ENCODE assay signal across 33 cellular contexts in genomic region chr2:138221358-138221757, GRCh38.
DNase-seq lines count a peak whose midpoint lies in the region; ATAC-seq, FAIRE-seq and TF ChIP-seq lines count a peak whose summit lies in the region.
"Had no signal": no experiment of that assay in that cellular context is flagged by ENCODE, and none has a peak within 500 bp of the region (broad histone marks: within the 10 kb centered on the region; RNA-seq: fewer than 3 reads in every experiment).

No MANE protein-coding gene starts in this region.

- H3K36me3 ChIP-seq in HepG2 (replicated peaks in 1 of 2; ENCODE audit: control insufficient read depth in 1 of 2, insufficient read depth in 2 of 2, low read length in 2 of 2), result no peaks in the 10 kb centered on the region
- no peaks in the 10 kb centered on the region for H3K36me3 ChIP-seq in right lobe of liver
- H3K36me3 ChIP-seq: BE2C; BLaER1; BLaER1 treated with 17β-estradiol and CSF1 and Interleukin-3, amounts not matched to agents 10 nM and 100 nM had no signal

- TF ChIP-seq POLR2A in HepG2 (IDR thresholded peaks at IDR 0.05; ENCODE audit: insufficient read depth in 1 of 2, low read depth in 2 of 2, low read length in 2 of 2) (no peak), right lobe of liver (IDR thresholded peaks at IDR 0.05) (no peak)

- H3K9ac ChIP-seq in HepG2 (ENCODE audit: insufficient read depth, low read depth, low read length), result no peak overlapping the region
- H3K9ac ChIP-seq: BLaER1; BLaER1 treated with 17β-estradiol and CSF1 and Interleukin-3, amounts not matched to agents 10 nM and 100 nM had no signal

- intact Hi-C loops in HepG2 (cut with micrococcal nuclease; ENCODE audit: unreplicated experiment), result loop anchor here (2.0 kb wide), 1 partner anchor 31 kb away; no protein-coding TSS in a partner anchor
- intact Hi-C loops in right lobe of liver (cut with DNase I), result no loop called here
- intact Hi-C loops in activated CD8-positive, alpha-beta T cell treated with anti-CD3 and anti-CD28 coated beads for 36 hours (cut with micrococcal nuclease), result no loop called here

- H3K4me2 ChIP-seq in HepG2 (ENCODE audit: low read depth, low read length), result no peak overlapping the region
- H3K4me2 ChIP-seq: A549; BLaER1; BLaER1 treated with 17β-estradiol and CSF1 and Interleukin-3, amounts not matched to agents 10 nM and 100 nM had no signal

- no peak overlapping the region for H3K4me3 ChIP-seq in HepG2 (replicated peaks in 1 of 3; ENCODE audit: insufficient read depth in 1 of 3, low read depth in 2 of 3, low read length in 3 of 3)
- no peak overlapping the region for H3K4me3 ChIP-seq in right lobe of liver
- H3K4me3 ChIP-seq: A549; BLaER1; BLaER1 treated with 17β-estradiol and CSF1 and Interleukin-3, amounts not matched to agents 10 nM and 100 nM had no signal

- WGBS in HepG2 (ENCODE audit: low lambda C conversion rate), result 34% methylated on average over 4 of the region's 4 CpGs
- WGBS in right lobe of liver (ENCODE audit: insufficient coverage, low coverage, low lambda C conversion rate, missing lambda C conversion rate), result 95% methylated on average over 4 of the region's 4 CpGs

- H3K4me3 Mint-ChIP-seq in activated CD8-positive, alpha-beta T cell treated with anti-CD3 and anti-CD28 coated beads for 36 hours, result no peak overlapping the region
- H3K4me3 Mint-ChIP-seq: B cell; CD14-positive monocyte; CD4-positive, alpha-beta memory T cell; CD4-positive, alpha-beta T cell; CD4-positive, CD25-positive, alpha-beta regulatory T cell; CD8-positive, alpha-beta memory T cell; CD8-positive, alpha-beta T cell had no signal

- peaks cover 3% of the 10 kb centered on the region for H3K9me3 Mint-ChIP-seq in activated CD8-positive, alpha-beta T cell treated with anti-CD3 and anti-CD28 coated beads for 36 hours

- ATAC-seq in HepG2 (peak; percentile 69), right lobe of liver (no peak)
- no peak for ATAC-seq in activated CD8-positive, alpha-beta T cell treated with anti-CD3 and anti-CD28 coated beads for 36 hours
- ATAC-seq: A549; CD8-positive, alpha-beta T cell had no signal

- POLR2A ChIA-PET in HepG2 (lab: Yijun Ruan, JAX), result interaction anchor here (1.0 kb wide), 1 partner anchor 54 kb away, joined by 3 read pairs; no protein-coding TSS in a partner anchor
- POLR2A ChIA-PET in activated CD8-positive, alpha-beta T cell treated with anti-CD3 and anti-CD28 coated beads for 36 hours (lab: Charles Lee), result no interaction called here

- FAIRE-seq in HepG2 (lab: Jason Lieb, UNC), result no peak
- FAIRE-seq in urothelium cell line (lab: Jason Lieb, UNC), result peak; percentile 27
- FAIRE-seq: A204.1, A549, D721Med had no signal

- TF ChIP-seq CTCF in HepG2 (CRISPR knock-in tag; IDR thresholded peaks at IDR 0.05), result no peak
- TF ChIP-seq CTCF in right lobe of liver (IDR thresholded peaks at IDR 0.05), result no peak
- no peak for TF ChIP-seq CTCF in activated CD8-positive, alpha-beta T cell treated with anti-CD3 and anti-CD28 coated beads for 36 hours (IDR thresholded peaks at IDR 0.05)

- no TSS peak for BruUV-seq in HepG2 (replicated peaks; lab: Mats Ljungman, UMichigan)

- H3K4me1 ChIP-seq in HepG2 (ENCODE audit: insufficient read depth, low read length) (peaks cover 28% of the 10 kb centered on the region), right lobe of liver (no peaks in the 10 kb centered on the region)
- H3K4me1 ChIP-seq: BE2C; BLaER1; BLaER1 treated with 17β-estradiol and CSF1 and Interleukin-3, amounts not matched to agents 10 nM and 100 nM; Caco-2 had no signal

- no peaks in the 10 kb centered on the region for H3K27me3 ChIP-seq in HepG2 (ENCODE audit: control insufficient read depth in 1 of 2, insufficient read depth in 2 of 2, low read length in 2 of 2)
- H3K27me3 ChIP-seq in right lobe of liver, result no peaks in the 10 kb centered on the region
- H3K27me3 ChIP-seq: BE2C; BLaER1; BLaER1 treated with 17β-estradiol and CSF1 and Interleukin-3, amounts not matched to agents 10 nM and 100 nM had no signal

- H3K9me3 ChIP-seq in HepG2 (ENCODE audit: low read length) (no peaks in the 10 kb centered on the region), right lobe of liver (no peaks in the 10 kb centered on the region)
- H3K9me3 ChIP-seq: A549; BE2C; BLaER1; BLaER1 treated with 17β-estradiol and CSF1 and Interleukin-3, amounts not matched to agents 10 nM and 100 nM; Caco-2 had no signal

- H3K36me3 Mint-ChIP-seq in activated CD8-positive, alpha-beta T cell treated with anti-CD3 and anti-CD28 coated beads for 36 hours (ENCODE audit: low read depth), result no peaks in the 10 kb centered on the region
- H3K36me3 Mint-ChIP-seq: CD14-positive monocyte; CD4-positive, alpha-beta memory T cell; CD4-positive, CD25-positive, alpha-beta regulatory T cell; CD8-positive, alpha-beta memory T cell; CD8-positive, alpha-beta T cell had no signal

- DNase-seq in HepG2 (ENCODE audit: low spot score) (peak; percentile 45), right lobe of liver (no peak), urothelium cell line (ENCODE audit: low spot score) (no peak)
- DNase-seq in activated CD8-positive, alpha-beta T cell treated with anti-CD3 and anti-CD28 coated beads for 36 hours, result no peak
- DNase-seq: 8988T; ACHN; AML-193; BE2C; C1 segment of cervical spinal cord; Caco-2; Calu3; CD4-positive, alpha-beta memory T cell; CD4-positive, alpha-beta T cell; CD4-positive, CD25-positive, alpha-beta regulatory T cell; CD8-positive, alpha-beta memory T cell; CD8-positive, alpha-beta T cell; COR-L47; DMS 273 treated with DMSO at 0.1 percent for 48 hours; DMS153; DMS53; DMS79; DMS79 treated with DMSO at 0.1 percent for 48 hours; DND-41; EL had no signal

- in situ Hi-C loops in HepG2 (cut with HindIII; ENCODE audit: extremely low pct_ligation_motif_present, low pct_unique_long_range_greater_than_20kb), result no loop called here

- H3K27ac ChIP-seq in HepG2 (ENCODE audit: extremely low read length, insufficient read depth, low read length), result no peak overlapping the region
- no peak overlapping the region for H3K27ac ChIP-seq in right lobe of liver
- H3K27ac ChIP-seq: 22Rv1; A549; BLaER1; BLaER1 treated with 17β-estradiol and CSF1 and Interleukin-3, amounts not matched to agents 10 nM and 100 nM; C4-2B had no signal

- TF ChIP-seq EP300 in HepG2 (IDR thresholded peaks at IDR 0.05; ENCODE audit: low read depth in 2 of 2, low read length in 2 of 2) (peak in 1 of 2 experiments; percentile 39; a peak in 1 of 4 replicates), HepG2 (CRISPR knock-in tag; IDR thresholded peaks at IDR 0.05; ENCODE audit: borderline replicate concordance) (no peak)

- CTCF ChIA-PET in HepG2 (lab: Yijun Ruan, JAX; ENCODE audit: low intra/inter-chr PET ratio, low total read pairs), result no interaction called here
- CTCF ChIA-PET in activated CD8-positive, alpha-beta T cell treated with anti-CD3 and anti-CD28 coated beads for 36 hours (lab: Charles Lee), result no interaction called here

- no peak overlapping the region for H2AFZ ChIP-seq in HepG2 (ENCODE audit: low read length)

- no peaks in the 10 kb centered on the region for H3K4me1 Mint-ChIP-seq in activated CD8-positive, alpha-beta T cell treated with anti-CD3 and anti-CD28 coated beads for 36 hours (ENCODE audit: low read depth)
- H3K4me1 Mint-ChIP-seq: B cell; CD14-positive monocyte; CD4-positive, alpha-beta memory T cell; CD4-positive, CD25-positive, alpha-beta regulatory T cell; CD8-positive, alpha-beta memory T cell had no signal

- no peaks in the 10 kb centered on the region for H3K27me3 Mint-ChIP-seq in activated CD8-positive, alpha-beta T cell treated with anti-CD3 and anti-CD28 coated beads for 36 hours
- H3K27me3 Mint-ChIP-seq: B cell; CD4-positive, alpha-beta memory T cell; CD4-positive, alpha-beta T cell; CD4-positive, CD25-positive, alpha-beta regulatory T cell; CD8-positive, alpha-beta memory T cell had no signal

- no peak for TF ChIP-seq RAD21 in HepG2 (CRISPR knock-in tag; IDR thresholded peaks at IDR 0.05)

- H4K20me1 ChIP-seq in HepG2 (ENCODE audit: insufficient read depth, low read length), result no peaks in the 10 kb centered on the region
- H4K20me1 ChIP-seq: BLaER1; BLaER1 treated with 17β-estradiol and CSF1 and Interleukin-3, amounts not matched to agents 10 nM and 100 nM had no signal

- no peak overlapping the region for H3K27ac Mint-ChIP-seq in activated CD8-positive, alpha-beta T cell treated with anti-CD3 and anti-CD28 coated beads for 36 hours
- H3K27ac Mint-ChIP-seq: B cell; CD14-positive monocyte; CD4-positive, alpha-beta memory T cell; CD4-positive, alpha-beta T cell; CD4-positive, CD25-positive, alpha-beta regulatory T cell; CD8-positive, alpha-beta memory T cell; CD8-positive, alpha-beta T cell had no signal

- no peaks in the 10 kb centered on the region for H3K79me2 ChIP-seq in HepG2 (ENCODE audit: insufficient read depth, low read length)

TF ChIP-seq in HepG2, 621 proteins besides CTCF, POLR2A, EP300 and RAD21 (continues in another document):
- TF ChIP-seq CEBPB (IDR thresholded peaks at IDR 0.05; ENCODE audit: borderline replicate concordance, low read depth, low read length) (0 out of 2 replicates have a peak, but pooled peaks have one; percentile 24), NFIC (IDR thresholded peaks at IDR 0.05; ENCODE audit: low read length) (0 out of 2 replicates have a peak, but pooled peaks have one; percentile 28), TCF7 (IDR thresholded peaks at IDR 0.05; ENCODE audit: low read depth) (peak; percentile 25), HMG20A (CRISPR knock-in tag; IDR thresholded peaks at IDR 0.05; ENCODE audit: borderline replicate concordance) (0 out of 2 replicates have a peak, but pooled peaks have one; percentile 31), NR2F6 (IDR thresholded peaks at IDR 0.05) (peak; percentile 44), NR2F6 (CRISPR knock-in tag; IDR thresholded peaks at IDR 0.05) (0 out of 2 replicates have a peak, but pooled peaks have one; percentile 20), SOX13 (IDR thresholded peaks at IDR 0.05) (no peak), SOX13 (CRISPR knock-in tag; conservative IDR thresholded peaks at IDR 0.05 in 1 of 2, IDR thresholded peaks at IDR 0.05 in 1 of 2) (peak in 1 of 2 experiments; percentile 64; a peak in 2 of 4 replicates)
